Comparison of ENCODE assay signal across 1 cellular context in the genomic region with DNA sequence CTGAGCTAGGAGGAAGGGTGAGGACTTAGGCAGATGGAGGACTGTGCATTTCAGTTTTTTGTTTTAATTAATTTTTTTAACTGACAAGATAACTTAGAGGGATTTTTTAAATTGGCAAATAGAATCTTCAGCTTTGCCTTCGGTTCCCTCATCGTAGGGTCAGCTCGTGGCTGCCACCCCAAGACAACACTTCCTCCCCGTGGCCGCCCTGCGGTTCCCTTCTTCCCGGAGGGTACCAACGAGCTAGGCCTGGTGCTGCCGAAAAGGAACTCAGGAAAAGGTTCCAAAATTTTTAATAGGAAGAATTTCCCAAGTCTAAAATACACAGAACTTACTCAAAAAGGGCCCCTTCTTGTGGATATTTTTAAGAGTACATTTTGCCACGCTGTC.
TF ChIP-seq lines count a peak whose summit lies in the region.

No MANE protein-coding gene starts in this region.

TF ChIP-seq in HepG2, 621 proteins besides CTCF, POLR2A, EP300 and RAD21 (continued from another document):
- TF ChIP-seq, protein P1, sequence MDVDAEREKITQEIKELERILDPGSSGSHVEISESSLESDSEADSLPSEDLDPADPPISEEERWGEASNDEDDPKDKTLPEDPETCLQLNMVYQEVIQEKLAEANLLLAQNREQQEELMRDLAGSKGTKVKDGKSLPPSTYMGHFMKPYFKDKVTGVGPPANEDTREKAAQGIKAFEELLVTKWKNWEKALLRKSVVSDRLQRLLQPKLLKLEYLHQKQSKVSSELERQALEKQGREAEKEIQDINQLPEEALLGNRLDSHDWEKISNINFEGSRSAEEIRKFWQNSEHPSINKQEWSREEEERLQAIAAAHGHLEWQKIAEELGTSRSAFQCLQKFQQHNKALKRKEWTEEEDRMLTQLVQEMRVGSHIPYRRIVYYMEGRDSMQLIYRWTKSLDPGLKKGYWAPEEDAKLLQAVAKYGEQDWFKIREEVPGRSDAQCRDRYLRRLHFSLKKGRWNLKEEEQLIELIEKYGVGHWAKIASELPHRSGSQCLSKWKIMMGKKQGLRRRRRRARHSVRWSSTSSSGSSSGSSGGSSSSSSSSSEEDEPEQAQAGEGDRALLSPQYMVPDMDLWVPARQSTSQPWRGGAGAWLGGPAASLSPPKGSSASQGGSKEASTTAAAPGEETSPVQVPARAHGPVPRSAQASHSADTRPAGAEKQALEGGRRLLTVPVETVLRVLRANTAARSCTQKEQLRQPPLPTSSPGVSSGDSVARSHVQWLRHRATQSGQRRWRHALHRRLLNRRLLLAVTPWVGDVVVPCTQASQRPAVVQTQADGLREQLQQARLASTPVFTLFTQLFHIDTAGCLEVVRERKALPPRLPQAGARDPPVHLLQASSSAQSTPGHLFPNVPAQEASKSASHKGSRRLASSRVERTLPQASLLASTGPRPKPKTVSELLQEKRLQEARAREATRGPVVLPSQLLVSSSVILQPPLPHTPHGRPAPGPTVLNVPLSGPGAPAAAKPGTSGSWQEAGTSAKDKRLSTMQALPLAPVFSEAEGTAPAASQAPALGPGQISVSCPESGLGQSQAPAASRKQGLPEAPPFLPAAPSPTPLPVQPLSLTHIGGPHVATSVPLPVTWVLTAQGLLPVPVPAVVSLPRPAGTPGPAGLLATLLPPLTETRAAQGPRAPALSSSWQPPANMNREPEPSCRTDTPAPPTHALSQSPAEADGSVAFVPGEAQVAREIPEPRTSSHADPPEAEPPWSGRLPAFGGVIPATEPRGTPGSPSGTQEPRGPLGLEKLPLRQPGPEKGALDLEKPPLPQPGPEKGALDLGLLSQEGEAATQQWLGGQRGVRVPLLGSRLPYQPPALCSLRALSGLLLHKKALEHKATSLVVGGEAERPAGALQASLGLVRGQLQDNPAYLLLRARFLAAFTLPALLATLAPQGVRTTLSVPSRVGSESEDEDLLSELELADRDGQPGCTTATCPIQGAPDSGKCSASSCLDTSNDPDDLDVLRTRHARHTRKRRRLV (CRISPR knock-in tag; IDR thresholded peaks at IDR 0.05) = no peak
- TF ChIP-seq, protein P2, sequence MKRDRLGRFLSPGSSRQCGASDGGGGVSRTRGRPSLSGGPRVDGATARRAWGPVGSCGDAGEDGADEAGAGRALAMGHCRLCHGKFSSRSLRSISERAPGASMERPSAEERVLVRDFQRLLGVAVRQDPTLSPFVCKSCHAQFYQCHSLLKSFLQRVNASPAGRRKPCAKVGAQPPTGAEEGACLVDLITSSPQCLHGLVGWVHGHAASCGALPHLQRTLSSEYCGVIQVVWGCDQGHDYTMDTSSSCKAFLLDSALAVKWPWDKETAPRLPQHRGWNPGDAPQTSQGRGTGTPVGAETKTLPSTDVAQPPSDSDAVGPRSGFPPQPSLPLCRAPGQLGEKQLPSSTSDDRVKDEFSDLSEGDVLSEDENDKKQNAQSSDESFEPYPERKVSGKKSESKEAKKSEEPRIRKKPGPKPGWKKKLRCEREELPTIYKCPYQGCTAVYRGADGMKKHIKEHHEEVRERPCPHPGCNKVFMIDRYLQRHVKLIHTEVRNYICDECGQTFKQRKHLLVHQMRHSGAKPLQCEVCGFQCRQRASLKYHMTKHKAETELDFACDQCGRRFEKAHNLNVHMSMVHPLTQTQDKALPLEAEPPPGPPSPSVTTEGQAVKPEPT (CRISPR knock-in tag; IDR thresholded peaks at IDR 0.05; ENCODE audit: low read depth) = no peak
- TF ChIP-seq ZNF232 (CRISPR knock-in tag; IDR thresholded peaks at IDR 0.05; ENCODE audit: borderline replicate concordance) = no peak
- no peak for TF ChIP-seq POLR2AphosphoS5 (IDR thresholded peaks at IDR 0.05; ENCODE audit: low read depth, low read length)
- TF ChIP-seq, protein P3, sequence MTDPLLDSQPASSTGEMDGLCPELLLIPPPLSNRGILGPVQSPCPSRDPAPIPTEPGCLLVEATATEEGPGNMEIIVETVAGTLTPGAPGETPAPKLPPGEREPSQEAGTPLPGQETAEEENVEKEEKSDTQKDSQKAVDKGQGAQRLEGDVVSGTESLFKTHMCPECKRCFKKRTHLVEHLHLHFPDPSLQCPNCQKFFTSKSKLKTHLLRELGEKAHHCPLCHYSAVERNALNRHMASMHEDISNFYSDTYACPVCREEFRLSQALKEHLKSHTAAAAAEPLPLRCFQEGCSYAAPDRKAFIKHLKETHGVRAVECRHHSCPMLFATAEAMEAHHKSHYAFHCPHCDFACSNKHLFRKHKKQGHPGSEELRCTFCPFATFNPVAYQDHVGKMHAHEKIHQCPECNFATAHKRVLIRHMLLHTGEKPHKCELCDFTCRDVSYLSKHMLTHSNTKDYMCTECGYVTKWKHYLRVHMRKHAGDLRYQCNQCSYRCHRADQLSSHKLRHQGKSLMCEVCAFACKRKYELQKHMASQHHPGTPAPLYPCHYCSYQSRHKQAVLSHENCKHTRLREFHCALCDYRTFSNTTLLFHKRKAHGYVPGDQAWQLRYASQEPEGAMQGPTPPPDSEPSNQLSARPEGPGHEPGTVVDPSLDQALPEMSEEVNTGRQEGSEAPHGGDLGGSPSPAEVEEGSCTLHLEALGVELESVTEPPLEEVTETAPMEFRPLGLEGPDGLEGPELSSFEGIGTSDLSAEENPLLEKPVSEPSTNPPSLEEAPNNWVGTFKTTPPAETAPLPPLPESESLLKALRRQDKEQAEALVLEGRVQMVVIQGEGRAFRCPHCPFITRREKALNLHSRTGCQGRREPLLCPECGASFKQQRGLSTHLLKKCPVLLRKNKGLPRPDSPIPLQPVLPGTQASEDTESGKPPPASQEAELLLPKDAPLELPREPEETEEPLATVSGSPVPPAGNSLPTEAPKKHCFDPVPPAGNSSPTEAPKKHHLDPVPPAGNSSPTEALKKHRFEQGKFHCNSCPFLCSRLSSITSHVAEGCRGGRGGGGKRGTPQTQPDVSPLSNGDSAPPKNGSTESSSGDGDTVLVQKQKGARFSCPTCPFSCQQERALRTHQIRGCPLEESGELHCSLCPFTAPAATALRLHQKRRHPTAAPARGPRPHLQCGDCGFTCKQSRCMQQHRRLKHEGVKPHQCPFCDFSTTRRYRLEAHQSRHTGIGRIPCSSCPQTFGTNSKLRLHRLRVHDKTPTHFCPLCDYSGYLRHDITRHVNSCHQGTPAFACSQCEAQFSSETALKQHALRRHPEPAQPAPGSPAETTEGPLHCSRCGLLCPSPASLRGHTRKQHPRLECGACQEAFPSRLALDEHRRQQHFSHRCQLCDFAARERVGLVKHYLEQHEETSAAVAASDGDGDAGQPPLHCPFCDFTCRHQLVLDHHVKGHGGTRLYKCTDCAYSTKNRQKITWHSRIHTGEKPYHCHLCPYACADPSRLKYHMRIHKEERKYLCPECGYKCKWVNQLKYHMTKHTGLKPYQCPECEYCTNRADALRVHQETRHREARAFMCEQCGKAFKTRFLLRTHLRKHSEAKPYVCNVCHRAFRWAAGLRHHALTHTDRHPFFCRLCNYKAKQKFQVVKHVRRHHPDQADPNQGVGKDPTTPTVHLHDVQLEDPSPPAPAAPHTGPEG (CRISPR knock-in tag; IDR thresholded peaks at IDR 0.05) = no peak
